8 cellular contexts compared by ENCODE assay signal in the genomic region with DNA sequence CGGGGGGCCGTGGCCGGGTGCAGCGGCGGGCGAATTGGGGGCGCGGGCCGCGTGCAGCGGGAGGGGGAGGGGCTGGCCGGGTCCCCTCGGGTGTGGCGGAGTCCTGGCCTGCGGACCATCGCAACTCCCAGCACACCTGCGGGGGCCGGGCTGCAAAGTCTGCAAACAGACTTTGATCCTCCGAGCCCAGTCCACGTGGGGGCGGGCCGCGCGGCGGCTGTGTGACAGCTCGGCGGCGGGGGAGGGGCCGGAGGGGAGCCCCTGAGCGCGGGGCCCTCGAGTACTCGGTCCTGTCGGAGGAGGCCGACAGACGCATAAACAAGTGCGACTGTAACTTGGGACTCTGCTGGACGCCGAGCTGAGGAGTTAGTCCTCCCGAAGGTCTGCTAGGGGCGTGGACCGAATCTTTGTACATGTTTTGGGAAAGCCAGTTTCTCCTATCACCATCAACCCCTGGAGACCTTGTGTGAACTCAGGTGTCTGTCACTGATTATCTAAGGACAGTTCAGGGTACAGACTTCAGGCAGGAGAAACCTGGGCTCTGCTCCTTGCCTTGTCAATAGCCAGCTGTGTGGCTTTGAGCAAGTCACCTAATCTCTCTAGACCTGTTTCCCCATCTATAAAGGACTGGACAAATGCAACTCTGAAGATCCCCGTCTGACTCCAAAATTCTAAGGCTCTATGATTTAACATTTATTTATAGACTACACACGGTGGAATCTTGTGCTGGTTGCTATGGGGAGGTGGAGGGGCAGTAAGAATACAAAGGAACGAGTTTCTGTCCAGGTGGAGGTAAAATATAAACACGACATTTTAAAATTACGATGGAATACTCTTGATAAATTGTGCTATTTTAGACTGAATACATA. TPM values are rescaled to one million over a fixed set of nuclear protein-coding genes. Genes with fewer than 3 reads are reported as not detected.
DNase-seq lines count a peak whose midpoint lies in the region; ATAC-seq, FAIRE-seq and TF ChIP-seq lines count a peak whose summit lies in the region.

No MANE protein-coding gene starts in this region.

- H4K20me1 ChIP-seq in smooth muscle cell (ENCODE audit: low read depth), result peaks cover 29% of the 10 kb centered on the region

- peak overlapping the region; percentile 78 for H3K27ac Mint-ChIP-seq in activated naive CD8-positive, alpha-beta T cell treated with anti-CD3 and anti-CD28 coated beads, Interleukin-2, amount 10 ng/mL, durations not matched to agents 7 days and 5 days

- POLR2A ChIA-PET in activated naive CD8-positive, alpha-beta T cell treated with anti-CD3 and anti-CD28 coated beads, Interleukin-2, amount 10 ng/mL, durations not matched to agents 7 days and 5 days (lab: Charles Lee), result interaction anchor here (0.6 to 2.5 kb wide), 12 partner anchors 9 to 1493 kb away, joined by 3 to 13 read pairs (median 5); a partner anchor contains a TSS

- peak overlapping the region; percentile 86 for H3K4me2 ChIP-seq in smooth muscle cell

- ATAC-seq in HG03135 (IDR thresholded peaks at IDR 0.05; ENCODE audit: unreplicated experiment), result peak; percentile 47
- peak; percentile 56 for ATAC-seq in activated naive CD8-positive, alpha-beta T cell treated with anti-CD3 and anti-CD28 coated beads, Interleukin-2, amount 10 ng/mL, durations not matched to agents 7 days and 5 days (ENCODE audit: low read depth)

- peak; percentile 55 for TF ChIP-seq POLR2A in GM19193 (IDR thresholded peaks at IDR 0.05; ENCODE audit: extremely low read depth, insufficient read depth, insufficient read length)

- peaks cover 7% of the 10 kb centered on the region for H3F3A ChIP-seq in smooth muscle cell (ENCODE audit: low read depth)

- H3K4me3 ChIP-seq in iPS-11a (ENCODE audit: low read depth, low read length) (peak overlapping the region; percentile 60), smooth muscle cell (peak overlapping the region; percentile 69)

- H3K27ac ChIP-seq in smooth muscle cell (ENCODE audit: low read depth), result no peak overlapping the region

- 18% methylated on average over 22 of the region's 47 CpGs for WGBS in smooth muscle cell (ENCODE audit: low lambda C conversion rate)

- no peak for TF ChIP-seq CTCF in smooth muscle cell (IDR thresholded peaks at IDR 0.05; ENCODE audit: borderline replicate concordance, insufficient read depth, poor library complexity, severe bottlenecking)

- H3K9me3 Mint-ChIP-seq in activated naive CD8-positive, alpha-beta T cell treated with anti-CD3 and anti-CD28 coated beads, Interleukin-2, amount 10 ng/mL, durations not matched to agents 7 days and 5 days, result peaks cover 1% of the 10 kb centered on the region

- H3K27me3 ChIP-seq in smooth muscle cell (ENCODE audit: low read depth), result no peaks in the 10 kb centered on the region

- H3K36me3 Mint-ChIP-seq in activated naive CD8-positive, alpha-beta T cell treated with anti-CD3 and anti-CD28 coated beads, Interleukin-2, amount 10 ng/mL, durations not matched to agents 7 days and 5 days, result peaks cover 14% of the 10 kb centered on the region

- peak overlapping the region; percentile 34 for H3K9ac ChIP-seq in smooth muscle cell (ENCODE audit: low read depth)

- peaks cover 38% of the 10 kb centered on the region for H3K79me2 ChIP-seq in smooth muscle cell (ENCODE audit: low read depth)

- H3K9me3 ChIP-seq in smooth muscle cell (replicated peaks; ENCODE audit: low read depth), result no peaks in the 10 kb centered on the region

- H3K4me1 Mint-ChIP-seq in activated naive CD8-positive, alpha-beta T cell treated with anti-CD3 and anti-CD28 coated beads, Interleukin-2, amount 10 ng/mL, durations not matched to agents 7 days and 5 days, result peaks cover 46% of the 10 kb centered on the region

- H3K4me1 ChIP-seq in smooth muscle cell (ENCODE audit: low read depth), result peaks cover 30% of the 10 kb centered on the region

- H3K4me3 Mint-ChIP-seq in activated naive CD8-positive, alpha-beta T cell treated with anti-CD3 and anti-CD28 coated beads, Interleukin-2, amount 10 ng/mL, durations not matched to agents 7 days and 5 days, result peak overlapping the region; percentile 83

- no peak for FAIRE-seq in RCC 7860 (lab: Jason Lieb, UNC)

- H3K27me3 Mint-ChIP-seq in activated naive CD8-positive, alpha-beta T cell treated with anti-CD3 and anti-CD28 coated beads, Interleukin-2, amount 10 ng/mL, durations not matched to agents 7 days and 5 days, result no peaks in the 10 kb centered on the region

- DNase-seq in DMS 273 (lab: John Stamatoyannopoulos, UW; ENCODE audit: unreplicated experiment) (peak; percentile 94), NCI-H526 (lab: John Stamatoyannopoulos, UW) (peak; percentile 50 to 90), smooth muscle cell (lab: John Stamatoyannopoulos, UW; ENCODE audit: unreplicated experiment) (no peak), RCC 7860 (ENCODE audit: low spot score) (no peak)
- no peak for DNase-seq in activated naive CD8-positive, alpha-beta T cell treated with anti-CD3 and anti-CD28 coated beads, Interleukin-2, amount 10 ng/mL, durations not matched to agents 7 days and 5 days

- H3K36me3 ChIP-seq in smooth muscle cell (ENCODE audit: low read depth), result no peaks in the 10 kb centered on the region

- peak overlapping the region; percentile 64 for H2AFZ ChIP-seq in smooth muscle cell (ENCODE audit: low read depth)

RNA-seq across cellular contexts. Expression of a gene that starts 0.7 kb away (rescaled TPM):
- total RNA-seq in activated naive CD8-positive, alpha-beta T cell treated with anti-CD3 and anti-CD28 coated beads, Interleukin-2, amount 10 ng/mL, durations not matched to agents 7 days and 5 days, result 10 to 100 TPM; 11.9 to 13.2 TPM
- total RNA-seq in smooth muscle cell, result 19.0 and 20.6 TPM in 2 replicates
- polyA plus RNA-seq in smooth muscle cell, result 6.8 and 8.0 TPM in 2 replicates

Comparison
In these comparisons a context has a peak if more than half of its experiments do, and no peak if none do; other contexts are left out.
1. DNase-seq: peak in DMS 273 (single experiment) and NCI-H526 (2 of 2); none in activated naive CD8-positive, alpha-beta T cell treated with anti-CD3 and anti-CD28 coated beads, Interleukin-2, amount 10 ng/mL, durations not matched to agents 7 days and 5 days (single experiment), smooth muscle cell (single experiment) and RCC 7860 (single experiment).